In genomic region chr5:68406767-68407232, GRCh38 we compare ENCODE assay signal across 9 cellular contexts.
DNase-seq lines count a peak whose midpoint lies in the region; ATAC-seq, FAIRE-seq and TF ChIP-seq lines count a peak whose summit lies in the region.
"Had no signal": no experiment of that assay in that cellular context is flagged by ENCODE, and none has a peak within 500 bp of the region (broad histone marks: within the 10 kb centered on the region; RNA-seq: fewer than 3 reads in every experiment).

No MANE protein-coding gene starts in this region.

- peaks cover 10% of the 10 kb centered on the region for H3K4me1 ChIP-seq in BLaER1

- CTCF ChIA-PET in activated CD8-positive, alpha-beta T cell treated with anti-CD3 and anti-CD28 coated beads for 36 hours (lab: Charles Lee): no interaction called here

- POLR2A ChIA-PET in activated CD8-positive, alpha-beta T cell treated with anti-CD3 and anti-CD28 coated beads for 36 hours (lab: Charles Lee): interaction anchor here (0.6 to 1.4 kb wide), 5 partner anchors 11 to 91 kb away, joined by 3 to 6 read pairs (median 3); no protein-coding TSS in a partner anchor

- FAIRE-seq in GM19239 (lab: Jason Lieb, UNC): peak; percentile 90

- 0 out of 2 replicates have a peak overlapping the region, but pooled peaks have one; percentile 2 for H3K4me2 ChIP-seq in BLaER1

- H3K27me3 Mint-ChIP-seq in activated CD8-positive, alpha-beta T cell treated with anti-CD3 and anti-CD28 coated beads for 36 hours: no peaks in the 10 kb centered on the region
- no peaks in the 10 kb centered on the region for H3K27me3 Mint-ChIP-seq in osteocyte (ENCODE audit: unreplicated experiment)

- DNase-seq in GM19239 (ENCODE audit: insufficient read length, low spot score) (peak; percentile 36), osteocyte (ENCODE audit: extremely low spot score, unreplicated experiment) (no peak), RPMI8226 (no peak), putamen (ENCODE audit: low spot score) (no peak), hippocampal formation (lab: John Stamatoyannopoulos, UW) (no peak)
- DNase-seq in activated CD8-positive, alpha-beta T cell treated with anti-CD3 and anti-CD28 coated beads for 36 hours: no peak

- peak overlapping the region; percentile 82 for H3K27ac Mint-ChIP-seq in activated CD8-positive, alpha-beta T cell treated with anti-CD3 and anti-CD28 coated beads for 36 hours
- peak overlapping the region; percentile 13 for H3K27ac Mint-ChIP-seq in osteocyte (ENCODE audit: unreplicated experiment)

- H3K27ac ChIP-seq in BLaER1: no peak overlapping the region
- H3K27ac ChIP-seq: neutrophil had no signal

- no peak for TF ChIP-seq CTCF in activated CD8-positive, alpha-beta T cell treated with anti-CD3 and anti-CD28 coated beads for 36 hours (IDR thresholded peaks at IDR 0.05)
- TF ChIP-seq CTCF in osteocyte (IDR thresholded peaks at IDR 0.05): no peak

- peak; percentile 96 for ATAC-seq in HG03135 (IDR thresholded peaks at IDR 0.05; ENCODE audit: unreplicated experiment)
- ATAC-seq in activated CD8-positive, alpha-beta T cell treated with anti-CD3 and anti-CD28 coated beads for 36 hours: peak; percentile 53

- H4K20me1 ChIP-seq in BLaER1: no peaks in the 10 kb centered on the region

- no peak overlapping the region for H3K9ac ChIP-seq in BLaER1

- no peaks in the 10 kb centered on the region for H3K36me3 Mint-ChIP-seq in activated CD8-positive, alpha-beta T cell treated with anti-CD3 and anti-CD28 coated beads for 36 hours (ENCODE audit: low read depth)
- no peaks in the 10 kb centered on the region for H3K36me3 Mint-ChIP-seq in osteocyte (ENCODE audit: unreplicated experiment)

- H3K36me3 ChIP-seq in BLaER1: no peaks in the 10 kb centered on the region
- H3K36me3 ChIP-seq: neutrophil had no signal

- H3K4me3 Mint-ChIP-seq in activated CD8-positive, alpha-beta T cell treated with anti-CD3 and anti-CD28 coated beads for 36 hours: peak overlapping the region; percentile 24
- no peak overlapping the region for H3K4me3 Mint-ChIP-seq in osteocyte (ENCODE audit: unreplicated experiment)

- intact Hi-C loops in activated CD8-positive, alpha-beta T cell treated with anti-CD3 and anti-CD28 coated beads for 36 hours (cut with micrococcal nuclease): no loop called here

- H3K9me3 Mint-ChIP-seq in activated CD8-positive, alpha-beta T cell treated with anti-CD3 and anti-CD28 coated beads for 36 hours: no peaks in the 10 kb centered on the region
- H3K9me3 Mint-ChIP-seq in osteocyte (ENCODE audit: unreplicated experiment): no peaks in the 10 kb centered on the region

- H3K4me3 ChIP-seq in BLaER1: no peak overlapping the region

- H3K9me3 ChIP-seq in BLaER1: no peaks in the 10 kb centered on the region
- H3K9me3 ChIP-seq: neutrophil had no signal

- H3K27me3 ChIP-seq in BLaER1: no peaks in the 10 kb centered on the region
- H3K27me3 ChIP-seq: neutrophil had no signal

- H3K4me1 Mint-ChIP-seq in activated CD8-positive, alpha-beta T cell treated with anti-CD3 and anti-CD28 coated beads for 36 hours (ENCODE audit: low read depth): peaks cover 27% of the 10 kb centered on the region
- H3K4me1 Mint-ChIP-seq in osteocyte (ENCODE audit: unreplicated experiment): peaks cover 31% of the 10 kb centered on the region
